ENCODE assay signal across 18 cellular contexts in genomic region chr18:36601316-36601715, GRCh38.
DNase-seq lines count a peak whose midpoint lies in the region; ATAC-seq, FAIRE-seq and TF ChIP-seq lines count a peak whose summit lies in the region.
"Had no signal": no experiment of that assay in that cellular context is flagged by ENCODE, and none has a peak within 500 bp of the region (broad histone marks: within the 10 kb centered on the region; RNA-seq: fewer than 3 reads in every experiment).

No MANE protein-coding gene starts in this region.

- H3K9me3 ChIP-seq in BLaER1: no peaks in the 10 kb centered on the region

- H3K27ac ChIP-seq in BLaER1: peak overlapping the region; percentile 24; the same call in 1 of the 2 replicates

- no peak overlapping the region for H3K9ac ChIP-seq in BLaER1

- no peaks in the 10 kb centered on the region for H3K36me3 ChIP-seq in BLaER1

- DNase-seq in GM12891 (ENCODE audit: insufficient read length, low spot score) (no peak), NCI-H82 (lab: John Stamatoyannopoulos, UW) (peak; percentile 90), HK-2 (ENCODE audit: unreplicated experiment) (no peak), germinal center (ENCODE audit: low spot score) (no peak), AG20443 (ENCODE audit: low spot score) (no peak)
- DNase-seq: CD8-positive, alpha-beta memory T cell; DMS79 treated with DMSO at 0.1 percent for 48 hours; KBM-7; NCI-H1092; NCI-H1436 treated with DMSO at 0.1 percent for 48 hours; NCI-H2029 treated with DMSO at 0.1 percent for 48 hours; NCI-H2171; NCI-H446; NCI-H774; RPMI8226 had no signal

- no peak overlapping the region for H3K4me3 ChIP-seq in BLaER1

- H3K27me3 ChIP-seq in BLaER1: no peaks in the 10 kb centered on the region

- TF ChIP-seq POLR2A in GM12891 (IDR thresholded peaks at IDR 0.05; ENCODE audit: low read depth, low read length): no peak

- peak; percentile 45 for ATAC-seq in esophagus mucosa

- H3K4me2 ChIP-seq in BLaER1: peak overlapping the region; percentile 33; the same call in 1 of the 2 replicates

- H3K4me1 ChIP-seq in BLaER1: peaks cover 18% of the 10 kb centered on the region

- FAIRE-seq in GM12891 (lab: Jason Lieb, UNC): peak; percentile 13
- FAIRE-seq: A204.1 had no signal

- H4K20me1 ChIP-seq in BLaER1: no peaks in the 10 kb centered on the region

TF ChIP-seq in GM12891, 5 proteins besides CTCF, POLR2A, EP300 and RAD21:
- no peak for TF ChIP-seq PAX5 (IDR thresholded peaks at IDR 0.05; ENCODE audit: insufficient read depth, low read length, severe bottlenecking)
- TF ChIP-seq POU2F2 (IDR thresholded peaks at IDR 0.05; ENCODE audit: low read depth, low read length): no peak
- no peak for TF ChIP-seq SPI1 (IDR thresholded peaks at IDR 0.05; ENCODE audit: low read depth, low read length)
- no peak for TF ChIP-seq TAF1 (IDR thresholded peaks at IDR 0.05; ENCODE audit: low read depth, low read length)
- TF ChIP-seq POLR2AphosphoS5 (IDR thresholded peaks at IDR 0.05; ENCODE audit: low read depth, low read length): no peak
TF ChIP-seq in GM12891: peak in this region for 0.
